22 cellular contexts compared by ENCODE assay signal in the genomic region with DNA sequence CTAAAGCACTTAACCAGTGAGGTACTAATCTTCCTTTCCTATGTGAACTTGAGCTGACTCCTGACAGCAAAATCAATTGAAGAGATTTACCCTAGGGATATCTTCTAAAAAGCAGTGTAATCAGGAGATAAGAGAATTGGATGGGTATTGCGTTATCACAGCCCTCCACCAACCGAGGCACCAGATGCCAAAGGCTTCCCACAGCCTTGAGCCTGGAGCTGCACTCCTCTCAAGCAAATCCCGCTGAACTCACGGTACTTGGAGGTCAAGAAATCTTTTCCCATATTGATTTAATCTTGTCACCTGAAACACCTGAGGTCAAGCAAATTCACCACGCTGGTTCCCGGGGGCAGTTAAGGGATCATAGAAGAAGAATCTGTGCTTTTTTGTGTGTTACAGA.
"Had no signal": no experiment of that assay in that cellular context is flagged by ENCODE, and none has a peak within 500 bp of the region (broad histone marks: within the 10 kb centered on the region; RNA-seq: fewer than 3 reads in every experiment).

No MANE protein-coding gene starts in this region.

- H3K4me3 ChIP-seq: gastrocnemius medialis, lung, mucosa of descending colon, prostate gland, sigmoid colon, spleen, testis, tibial artery had no signal

- ATAC-seq: effector memory CD8-positive, alpha-beta T cell; gastrocnemius medialis; left lobe of liver; mucosa of descending colon; natural killer cell treated with Interleukin-12 subunit alpha and Interleukin-12 subunit beta and Interleukin-15 and Interleukin-18, amount 100 ng/mL, for 72 hours; right cardiac atrium; stimulated activated memory B cell treated with anti-CD40 and anti-IgM and Interleukin-4, amounts not matched to agents 10 μg/mL and 1 μg/mL and 100 μg/mL, for 72 hours; stimulated activated naive CD8-positive, alpha-beta T cell treated with anti-CD3 and anti-CD28 coated beads, Interleukin-15, Interleukin-2, amounts not matched to agents 100 U/mL and 50 U/mL, for 24 hours had no signal

- H3K27ac ChIP-seq: gastrocnemius medialis, neutrophil, prostate gland, sigmoid colon, spleen, testis, tibial artery had no signal

- H3K27me3 ChIP-seq: gastrocnemius medialis, neutrophil, sigmoid colon, spleen, testis, tibial artery had no signal

- H3K36me3 ChIP-seq: gastrocnemius medialis, neutrophil, prostate gland, sigmoid colon, spleen, tibial artery had no signal

- H3K9me3 ChIP-seq: gastrocnemius medialis, mucosa of descending colon, neutrophil, prostate gland, sigmoid colon, spleen, testis, tibial artery had no signal

- H3K4me1 ChIP-seq: gastrocnemius medialis, prostate gland, sigmoid colon, spleen, testis had no signal

- DNase-seq: cortex of kidney; effector memory CD8-positive, alpha-beta T cell; foreskin fibroblast; gastrocnemius medialis; head of caudate nucleus; kidney; mucosa of descending colon; naive B cell; right cardiac atrium; sigmoid colon; spleen; stimulated activated CD4-positive, alpha-beta T cell treated with anti-CD3 and anti-CD28 coated beads, Interleukin-4, amount 100 ng/mL, for 4 hours; stimulated activated naive CD8-positive, alpha-beta T cell treated with anti-CD3 and anti-CD28 coated beads, Interleukin-15, Interleukin-2, amounts not matched to agents 100 U/mL and 50 U/mL, for 24 hours; substantia nigra; testis; tibial artery had no signal
